Comparison of ENCODE assay signal across 8 cellular contexts in genomic region chr9:136119259-136120118, GRCh38. TPM values are rescaled to one million over a fixed set of nuclear protein-coding genes. Genes with fewer than 3 reads are reported as not detected.
DNase-seq lines count a peak whose midpoint lies in the region; ATAC-seq and TF ChIP-seq lines count a peak whose summit lies in the region.

No MANE protein-coding gene starts in this region.

- peak overlapping the region; percentile 70 for H3K27ac Mint-ChIP-seq in stimulated activated naive CD8-positive, alpha-beta T cell treated with anti-CD3 and anti-CD28 coated beads, Interleukin-15, Interleukin-2, amounts not matched to agents 100 ng/mL and 50 ng/mL, for 24 hours

- TF ChIP-seq CTCF in AG04449 (IDR thresholded peaks at IDR 0.05; ENCODE audit: insufficient read depth, low read length, missing control alignments) (no peak), brain microvascular endothelial cell (IDR thresholded peaks at IDR 0.05; ENCODE audit: low read depth, low read length, missing control alignments) (no peak), kidney epithelial cell (IDR thresholded peaks at IDR 0.05; ENCODE audit: insufficient read depth, low read length, poor library complexity, severe bottlenecking) (no peak)

- CTCF ChIA-PET in AG04449 (lab: Yijun Ruan, JAX): interaction anchor here (1.0 to 6.2 kb wide), 6 partner anchors 25 to 256 kb away, joined by 3 to 195 read pairs (median 44); partner anchors contain the start of gene UBAC1

- DNase-seq in AG04449 (ENCODE audit: low read depth, low spot score) (no peak), NCI-H226 (peak; percentile 28), brain microvascular endothelial cell (no peak), kidney epithelial cell (ENCODE audit: low read depth) (no peak), NCI-H2029 (lab: John Stamatoyannopoulos, UW) (no peak), NCI-H1417 treated with DMSO at 0.1 percent for 48 hours (lab: John Stamatoyannopoulos, UW) (no peak)

- no peaks in the 10 kb centered on the region for H3K9me3 Mint-ChIP-seq in stimulated activated naive CD8-positive, alpha-beta T cell treated with anti-CD3 and anti-CD28 coated beads, Interleukin-15, Interleukin-2, amounts not matched to agents 100 ng/mL and 50 ng/mL, for 24 hours

- peak; percentile 0 for ATAC-seq in GM19324 (IDR thresholded peaks at IDR 0.05; ENCODE audit: low FRiP score, unreplicated experiment)

- H3K27ac ChIP-seq in brain microvascular endothelial cell: peak overlapping the region; percentile 77

- H3K4me3 ChIP-seq in AG04449 (ENCODE audit: low read depth, low read length) (peak overlapping the region; percentile 68), brain microvascular endothelial cell (ENCODE audit: low read depth, low read length) (peak overlapping the region; percentile 71), kidney epithelial cell (ENCODE audit: low read depth, low read length) (peak overlapping the region; percentile 82)

- peaks cover 15% of the 10 kb centered on the region for H3K4me1 Mint-ChIP-seq in stimulated activated naive CD8-positive, alpha-beta T cell treated with anti-CD3 and anti-CD28 coated beads, Interleukin-15, Interleukin-2, amounts not matched to agents 100 ng/mL and 50 ng/mL, for 24 hours (ENCODE audit: low read depth)

- POLR2A ChIA-PET in AG04449 (lab: Yijun Ruan, JAX): interaction anchor here (0.6 kb wide), 1 partner anchor 600 kb away, joined by 3 read pairs; no protein-coding TSS in a partner anchor

- H3K27me3 Mint-ChIP-seq in stimulated activated naive CD8-positive, alpha-beta T cell treated with anti-CD3 and anti-CD28 coated beads, Interleukin-15, Interleukin-2, amounts not matched to agents 100 ng/mL and 50 ng/mL, for 24 hours: no peaks in the 10 kb centered on the region

- H3K4me3 Mint-ChIP-seq in stimulated activated naive CD8-positive, alpha-beta T cell treated with anti-CD3 and anti-CD28 coated beads, Interleukin-15, Interleukin-2, amounts not matched to agents 100 ng/mL and 50 ng/mL, for 24 hours: peak overlapping the region; percentile 78

- no peaks in the 10 kb centered on the region for H3K36me3 ChIP-seq in brain microvascular endothelial cell (replicated peaks)
- no peaks in the 10 kb centered on the region for H3K36me3 ChIP-seq in kidney epithelial cell (ENCODE audit: control insufficient read depth, insufficient read depth, low read length)

- peaks cover 7% of the 10 kb centered on the region for H3K36me3 Mint-ChIP-seq in stimulated activated naive CD8-positive, alpha-beta T cell treated with anti-CD3 and anti-CD28 coated beads, Interleukin-15, Interleukin-2, amounts not matched to agents 100 ng/mL and 50 ng/mL, for 24 hours (ENCODE audit: low read depth)

- H3K27me3 ChIP-seq in brain microvascular endothelial cell (replicated peaks) (no peaks in the 10 kb centered on the region), kidney epithelial cell (ENCODE audit: control insufficient read depth, insufficient read depth, low read length) (peaks cover 8% of the 10 kb centered on the region)

- in situ Hi-C loops in brain microvascular endothelial cell (cut with HindIII; ENCODE audit: low pct_ligation_motif_present, low sequenced_read_pairs): no loop called here

RNA-seq across cellular contexts. Expression of gene TMEM250, which starts 0.8 kb away (rescaled TPM):
- total RNA-seq in kidney epithelial cell: 60.3 and 64.8 TPM in 2 replicates

RNA-seq across cellular contexts. Expression of gene NACC2, which starts 24.4 kb away (rescaled TPM):
- 26.0 and 26.6 TPM in 2 replicates for total RNA-seq in kidney epithelial cell
